21 cellular contexts compared by ENCODE assay signal in the genomic region with DNA sequence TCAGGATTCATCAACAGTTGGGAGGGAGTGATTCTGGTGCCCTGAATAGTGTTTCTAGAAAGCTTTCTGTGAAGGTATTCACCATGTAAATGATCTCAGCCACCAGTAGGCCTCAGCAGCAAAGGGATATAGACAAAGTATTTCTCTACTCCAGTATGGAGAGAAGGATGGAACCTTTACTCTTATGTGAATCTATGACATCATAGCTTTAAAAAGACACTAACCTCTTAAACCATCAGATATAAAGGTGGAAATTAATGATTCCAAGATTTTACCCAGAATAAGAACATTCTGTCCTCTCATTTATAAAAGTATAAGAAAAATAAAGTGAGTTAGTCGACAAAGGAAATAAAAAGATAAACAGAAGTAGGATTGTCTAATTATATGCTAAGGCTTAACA. TPM values are rescaled to one million over a fixed set of nuclear protein-coding genes. Genes with fewer than 3 reads are reported as not detected.
DNase-seq lines count a peak whose midpoint lies in the region; ATAC-seq and TF ChIP-seq lines count a peak whose summit lies in the region.
"Had no signal": no experiment of that assay in that cellular context is flagged by ENCODE, and none has a peak within 500 bp of the region (broad histone marks: within the 10 kb centered on the region; RNA-seq: fewer than 3 reads in every experiment).

No MANE protein-coding gene starts in this region.

- H3K27me3 Mint-ChIP-seq in activated CD4-positive, alpha-beta T cell treated with anti-CD3 and anti-CD28 coated beads for 36 hours: no peaks in the 10 kb centered on the region
- H3K27me3 Mint-ChIP-seq in CD4-positive, alpha-beta memory T cell: no peaks in the 10 kb centered on the region
- no peaks in the 10 kb centered on the region for H3K27me3 Mint-ChIP-seq in activated naive CD8-positive, alpha-beta T cell
- H3K27me3 Mint-ChIP-seq in natural killer cell treated with Interleukin-12 subunit alpha and Interleukin-12 subunit beta and Interleukin-15 and Interleukin-18, amount 100 ng/mL, for 72 hours: no peaks in the 10 kb centered on the region

- no peaks in the 10 kb centered on the region for H3K9me2 ChIP-seq in MM.1S (replicated peaks; ENCODE audit: insufficient read depth, low read length)

- intact Hi-C loops in activated CD4-positive, alpha-beta T cell treated with anti-CD3 and anti-CD28 coated beads for 36 hours (cut with DNase I, micrococcal nuclease): loop anchor here (5.0 to 10.0 kb wide), 8 partner anchors 38 to 1948 kb away; partner anchors contain the start of genes ZC3H14 (in 2 of the 2), EML5 (in 1 of the 2) and TDP1 (in 1 of the 2)
- intact Hi-C loops in CD4-positive, alpha-beta memory T cell (cut with micrococcal nuclease): loop anchor here (5.0 kb wide), 1 partner anchor 548 kb away; the partner anchor contains the start of gene PTPN21

- peaks cover 57% of the 10 kb centered on the region for H3K36me3 Mint-ChIP-seq in activated CD4-positive, alpha-beta T cell treated with anti-CD3 and anti-CD28 coated beads for 36 hours (ENCODE audit: low read depth)
- H3K36me3 Mint-ChIP-seq in CD4-positive, alpha-beta memory T cell: peaks cover 40 to 59% of the 10 kb centered on the region in 2 donors
- peaks cover 18% of the 10 kb centered on the region for H3K36me3 Mint-ChIP-seq in activated naive CD8-positive, alpha-beta T cell
- H3K36me3 Mint-ChIP-seq in natural killer cell treated with Interleukin-12 subunit alpha and Interleukin-12 subunit beta and Interleukin-15 and Interleukin-18, amount 100 ng/mL, for 72 hours: peaks cover 69% of the 10 kb centered on the region

- no peaks in the 10 kb centered on the region for H3F3A ChIP-seq in MM.1S (ENCODE audit: insufficient read depth, low read length)

- H3K36me3 ChIP-seq in CD4-positive, alpha-beta memory T cell (ENCODE audit: insufficient read depth, low read length): peaks cover 12% of the 10 kb centered on the region
- no peaks in the 10 kb centered on the region for H3K36me3 ChIP-seq in MM.1S (replicated peaks; ENCODE audit: insufficient read depth, low read length)
- H3K36me3 ChIP-seq: thyroid gland had no signal

- H3K9me3 Mint-ChIP-seq in activated CD4-positive, alpha-beta T cell treated with anti-CD3 and anti-CD28 coated beads for 36 hours (ENCODE audit: low read depth): no peaks in the 10 kb centered on the region
- no peaks in the 10 kb centered on the region for H3K9me3 Mint-ChIP-seq in CD4-positive, alpha-beta memory T cell
- H3K9me3 Mint-ChIP-seq in activated naive CD8-positive, alpha-beta T cell (ENCODE audit: low read depth): no peaks in the 10 kb centered on the region
- no peaks in the 10 kb centered on the region for H3K9me3 Mint-ChIP-seq in natural killer cell treated with Interleukin-12 subunit alpha and Interleukin-12 subunit beta and Interleukin-15 and Interleukin-18, amount 100 ng/mL, for 72 hours

- H3K4me2 ChIP-seq in MM.1S (ENCODE audit: low read depth, low read length): no peak overlapping the region

- no peaks in the 10 kb centered on the region for H3K79me2 ChIP-seq in MM.1S (ENCODE audit: low read length)

- H4K20me1 ChIP-seq in MM.1S (ENCODE audit: insufficient read depth, low read length): no peaks in the 10 kb centered on the region

- peak overlapping the region; percentile 49 for H3K27ac ChIP-seq in CD4-positive, alpha-beta memory T cell (ENCODE audit: low read depth, low read length)
- no peak overlapping the region for H3K27ac ChIP-seq in MM.1S (ENCODE audit: low read length)
- H3K27ac ChIP-seq: body of pancreas, foreskin keratinocyte, skin epidermis, thyroid gland had no signal

- no peak overlapping the region for H3K4me3 ChIP-seq in CD4-positive, alpha-beta memory T cell (ENCODE audit: low read length in 2 of 2)
- H3K4me3 ChIP-seq in MM.1S (ENCODE audit: low read length): no peak overlapping the region
- H3K4me3 ChIP-seq: body of pancreas, skin epidermis, thyroid gland had no signal

- POLR2A ChIA-PET in activated CD4-positive, alpha-beta T cell treated with anti-CD3 and anti-CD28 coated beads for 36 hours (lab: Charles Lee): no interaction called here
- POLR2A ChIA-PET in CD4-positive, alpha-beta memory T cell (lab: Charles Lee; ENCODE audit: partially characterized antibody): interaction anchor here (0.7 to 2.4 kb wide), 3 partner anchors 15 to 17 kb away, joined by 5 to 13 read pairs (median 8); partner anchors contain the start of gene GALC

- H2AFZ ChIP-seq in MM.1S (ENCODE audit: low read length): no peak overlapping the region

- no peak overlapping the region for H3K4me3 Mint-ChIP-seq in activated CD4-positive, alpha-beta T cell treated with anti-CD3 and anti-CD28 coated beads for 36 hours
- H3K4me3 Mint-ChIP-seq in CD4-positive, alpha-beta memory T cell: peak overlapping the region; percentile 51 to 90 (median 80)
- peak overlapping the region; percentile 74 for H3K4me3 Mint-ChIP-seq in activated naive CD8-positive, alpha-beta T cell
- peak overlapping the region; percentile 100 for H3K4me3 Mint-ChIP-seq in natural killer cell treated with Interleukin-12 subunit alpha and Interleukin-12 subunit beta and Interleukin-15 and Interleukin-18, amount 100 ng/mL, for 72 hours

- peaks cover 65% of the 10 kb centered on the region for H3K4me1 Mint-ChIP-seq in activated CD4-positive, alpha-beta T cell treated with anti-CD3 and anti-CD28 coated beads for 36 hours
- H3K4me1 Mint-ChIP-seq in CD4-positive, alpha-beta memory T cell: peaks cover 55 to 85% (median 65%) of the 10 kb centered on the region in 4 donors
- peaks cover 83% of the 10 kb centered on the region for H3K4me1 Mint-ChIP-seq in activated naive CD8-positive, alpha-beta T cell (ENCODE audit: low read depth)
- peaks cover 60 to 73% of the 10 kb centered on the region in 2 donors for H3K4me1 Mint-ChIP-seq in natural killer cell treated with Interleukin-12 subunit alpha and Interleukin-12 subunit beta and Interleukin-15 and Interleukin-18, amount 100 ng/mL, for 72 hours (ENCODE audit: low read depth in 2 of 2)

- H3K27me3 ChIP-seq in CD4-positive, alpha-beta memory T cell (ENCODE audit: insufficient read depth, low read length): no peaks in the 10 kb centered on the region
- no peaks in the 10 kb centered on the region for H3K27me3 ChIP-seq in MM.1S (replicated peaks; ENCODE audit: insufficient read depth, low read length)
- H3K27me3 ChIP-seq: body of pancreas, foreskin keratinocyte, thyroid gland had no signal

- no peak for TF ChIP-seq CTCF in MM.1S (IDR thresholded peaks at IDR 0.05; ENCODE audit: low read length)

- no peak for DNase-seq in activated CD4-positive, alpha-beta T cell treated with anti-CD3 and anti-CD28 coated beads for 36 hours
- DNase-seq in activated CD4-positive, alpha-beta T cell treated with anti-CD3 and anti-CD28 coated beads for 48 hours: no peak
- no peak for DNase-seq in CD4-positive, alpha-beta memory T cell
- DNase-seq in natural killer cell treated with Interleukin-12 subunit alpha and Interleukin-12 subunit beta and Interleukin-15 and Interleukin-18, amount 100 ng/mL, for 72 hours (ENCODE audit: low spot score): no peak
- DNase-seq in medulla oblongata (ENCODE audit: extremely low spot score) (no peak), MM.1S (no peak)
- DNase-seq: body of pancreas; effector CD4-positive, alpha-beta T cell; foreskin keratinocyte; hypothalamus; left ventricle myocardium superior; NCI-H1092; NCI-H1930; NCI-H2227 treated with DMSO at 0.1 percent for 48 hours; NCI-H748 treated with DMSO at 0.1 percent for 48 hours; stimulated activated CD4-positive, alpha-beta T cell treated with anti-CD3 and anti-CD28 coated beads, Interleukin-1b, Interleukin-23, amount 100 ng/mL, for 48 hours; thyroid gland had no signal

- no peak overlapping the region for H3K9ac ChIP-seq in MM.1S (ENCODE audit: low read length)

- no peaks in the 10 kb centered on the region for H3K9me3 ChIP-seq in CD4-positive, alpha-beta memory T cell (ENCODE audit: control insufficient read depth in 1 of 2, low read length in 2 of 2)
- no peaks in the 10 kb centered on the region for H3K9me3 ChIP-seq in MM.1S (replicated peaks; ENCODE audit: insufficient read depth, low read length)
- H3K9me3 ChIP-seq: body of pancreas, thyroid gland had no signal

- ATAC-seq in activated CD4-positive, alpha-beta T cell treated with anti-CD3 and anti-CD28 coated beads for 36 hours: no peak
- ATAC-seq in natural killer cell treated with Interleukin-12 subunit alpha and Interleukin-12 subunit beta and Interleukin-15 and Interleukin-18, amount 100 ng/mL, for 72 hours: no peak
- ATAC-seq in HG03342 (IDR thresholded peaks at IDR 0.05; ENCODE audit: unreplicated experiment): no peak
- ATAC-seq: body of pancreas, foreskin keratinocyte, left ventricle myocardium superior had no signal

- peaks cover 68% of the 10 kb centered on the region for H3K4me1 ChIP-seq in CD4-positive, alpha-beta memory T cell (ENCODE audit: insufficient read depth, low read length)
- H3K4me1 ChIP-seq in MM.1S (ENCODE audit: low read length): no peaks in the 10 kb centered on the region
- H3K4me1 ChIP-seq: body of pancreas, thyroid gland had no signal

- CTCF ChIA-PET in activated CD4-positive, alpha-beta T cell treated with anti-CD3 and anti-CD28 coated beads for 36 hours (lab: Charles Lee): interaction anchor here (0.6 to 1.8 kb wide), 4 partner anchors 9 to 64 kb away, joined by 3 to 5 read pairs (median 4); no protein-coding TSS in a partner anchor
- CTCF ChIA-PET in CD4-positive, alpha-beta memory T cell (lab: Charles Lee; ENCODE audit: partially characterized antibody): interaction anchor here (0.9 to 1.7 kb wide), 6 partner anchors 10 to 180 kb away, joined by 3 to 8 read pairs (median 3); no protein-coding TSS in a partner anchor

- peak overlapping the region; percentile 92 for H3K27ac Mint-ChIP-seq in activated CD4-positive, alpha-beta T cell treated with anti-CD3 and anti-CD28 coated beads for 36 hours
- peak overlapping the region; percentile 67 to 99 (median 94) for H3K27ac Mint-ChIP-seq in CD4-positive, alpha-beta memory T cell
- H3K27ac Mint-ChIP-seq in activated naive CD8-positive, alpha-beta T cell: peak overlapping the region; percentile 93
- H3K27ac Mint-ChIP-seq in natural killer cell treated with Interleukin-12 subunit alpha and Interleukin-12 subunit beta and Interleukin-15 and Interleukin-18, amount 100 ng/mL, for 72 hours: peak overlapping the region; percentile 96 to 97

RNA-seq across cellular contexts. Expression of gene GPR65, which starts 4.6 kb away (rescaled TPM):
- 10 to 100 TPM; 13.7 to 14.0 TPM for total RNA-seq in activated CD4-positive, alpha-beta T cell treated with anti-CD3 and anti-CD28 coated beads for 36 hours
- total RNA-seq in CD4-positive, alpha-beta memory T cell: 10 to 100 TPM; 14.2 to 15.5 TPM
- polyA plus RNA-seq in CD4-positive, alpha-beta memory T cell: 10 to 100 TPM; 26.0 to 35.0 TPM
- 10 to 100 TPM; 20.4 to 35.0 TPM for total RNA-seq in natural killer cell treated with Interleukin-12 subunit alpha and Interleukin-12 subunit beta and Interleukin-15 and Interleukin-18, amount 100 ng/mL, for 72 hours
- total RNA-seq: chondrocyte, foreskin keratinocyte had no signal
- polyA plus RNA-seq: foreskin keratinocyte had no signal

RNA-seq across cellular contexts. Expression of gene GALC, which starts 16.5 kb away (rescaled TPM):
- total RNA-seq in activated CD4-positive, alpha-beta T cell treated with anti-CD3 and anti-CD28 coated beads for 36 hours: 10 to 100 TPM; 10.3 to 10.8 TPM
- 10 to 100 TPM; 26.6 to 28.7 TPM for total RNA-seq in CD4-positive, alpha-beta memory T cell
- polyA plus RNA-seq in CD4-positive, alpha-beta memory T cell: 10 to 100 TPM; 23.4 to 27.9 TPM
- 10 to 100 TPM; 25.1 to 27.0 TPM for total RNA-seq in natural killer cell treated with Interleukin-12 subunit alpha and Interleukin-12 subunit beta and Interleukin-15 and Interleukin-18, amount 100 ng/mL, for 72 hours
